Comparison of ENCODE assay signal across 12 cellular contexts in genomic region chr2:85258194-85258605, GRCh38.
DNase-seq lines count a peak whose midpoint lies in the region; TF ChIP-seq lines count a peak whose summit lies in the region.
"Had no signal": no experiment of that assay in that cellular context is flagged by ENCODE, and none has a peak within 500 bp of the region (broad histone marks: within the 10 kb centered on the region; RNA-seq: fewer than 3 reads in every experiment).

No MANE protein-coding gene starts in this region.

- in situ Hi-C loops in transverse colon (cut with MboI; ENCODE audit: low pct_ligation_motif_present in 1 of 4, low pct_unique_long_range_greater_than_20kb in 1 of 4, low sequenced_read_pairs in 3 of 4), result no loop called here

- WGBS in esophagus, 2 donors, result 65 to 71% methylated on average over 6 of the region's 6 CpGs
- WGBS in transverse colon (ENCODE audit: low coverage in 1 of 2), 2 donors, result 74% methylated on average over 6 of the region's 6 CpGs; no CpG with 5 or more reads in 1 of the 2 donors

- H3K79me2 ChIP-seq in osteoblast (ENCODE audit: insufficient read depth, low read length), result peaks cover 38% of the 10 kb centered on the region

- intact Hi-C loops in transverse colon (cut with DNase I; ENCODE audit: low total_unique reads), result no loop called here

- H3K4me2 ChIP-seq in osteoblast (ENCODE audit: insufficient read depth, low read length), result peak overlapping the region; percentile 41

- TF ChIP-seq CTCF in osteoblast (IDR thresholded peaks at IDR 0.05; ENCODE audit: extremely low read depth, low read depth, low read length), result no peak
- TF ChIP-seq CTCF in transverse colon (IDR thresholded peaks at IDR 0.05), result no peak

- TF ChIP-seq POLR2A in transverse colon (IDR thresholded peaks at IDR 0.05), result no peak

- H3K4me1 ChIP-seq in esophagus (ENCODE audit: control insufficient read depth in 2 of 2, insufficient read depth in 2 of 2, low read length in 1 of 2) (peaks cover 4 to 16% of the 10 kb centered on the region in 2 donors), osteoblast (ENCODE audit: insufficient read depth, low read length) (peaks cover 49% of the 10 kb centered on the region), transverse colon (peaks cover 5 to 31% (median 12%) of the 10 kb centered on the region in 4 donors)

- H3K27me3 ChIP-seq in esophagus (ENCODE audit: control insufficient read depth in 1 of 2, insufficient read depth in 2 of 2, low read length in 2 of 2) (no peaks in the 10 kb centered on the region), osteoblast (ENCODE audit: insufficient read depth, low read length) (no peaks in the 10 kb centered on the region), transverse colon (no peaks in the 10 kb centered on the region)

- H3K9me3 ChIP-seq in esophagus (ENCODE audit: control insufficient read depth in 2 of 2, insufficient read depth in 1 of 2, low read depth in 1 of 2, low read length in 1 of 2) (no peaks in the 10 kb centered on the region), osteoblast (ENCODE audit: low read depth, low read length) (no peaks in the 10 kb centered on the region), transverse colon (no peaks in the 10 kb centered on the region)

- DNase-seq in RPMI7951 (ENCODE audit: low read depth) (peak; percentile 83), osteoblast (ENCODE audit: insufficient read length, low spot score, missing footprints) (peak; percentile 69), transverse colon (no peak), C1 segment of cervical spinal cord (lab: John Stamatoyannopoulos, UW) (no peak), SHP77 (lab: John Stamatoyannopoulos, UW) (no peak), T-helper 9 cell (no peak)
- DNase-seq in effector CD4-positive, alpha-beta T cell, result no peak
- DNase-seq: activated CD4-positive, alpha-beta T cell treated with anti-CD3 and anti-CD28 coated beads for 48 hours; hypothalamus; mammary epithelial cell; T-helper 1 cell had no signal

- H4K20me1 ChIP-seq in osteoblast (ENCODE audit: insufficient read depth, low read length), result no peaks in the 10 kb centered on the region

- H2AFZ ChIP-seq in osteoblast (ENCODE audit: low read length), result peak overlapping the region; percentile 10

- no peak for TF ChIP-seq EP300 in transverse colon (IDR thresholded peaks at IDR 0.05; ENCODE audit: low read depth)

- no peak overlapping the region for H3K4me3 ChIP-seq in esophagus (ENCODE audit: low read depth in 1 of 2, low read length in 2 of 2)
- H3K4me3 ChIP-seq in osteoblast (ENCODE audit: insufficient read depth, low read length), result no peak overlapping the region
- H3K4me3 ChIP-seq in transverse colon, result no peak overlapping the region

- peak overlapping the region; percentile 16 to 69 for H3K27ac ChIP-seq in esophagus (ENCODE audit: low read depth in 2 of 2, low read length in 1 of 2)
- peak overlapping the region; percentile 26 for H3K27ac ChIP-seq in osteoblast (ENCODE audit: low read depth, low read length)
- H3K27ac ChIP-seq in transverse colon, result peak overlapping the region; percentile 14 to 55 (median 40)

- H3K36me3 ChIP-seq in esophagus (ENCODE audit: control insufficient read depth in 2 of 2, insufficient read depth in 2 of 2, low read length in 1 of 2) (no peaks in the 10 kb centered on the region), osteoblast (ENCODE audit: insufficient read depth, low read length) (no peaks in the 10 kb centered on the region), transverse colon (no peaks in the 10 kb centered on the region)

Comparison
In these comparisons a context has a peak if more than half of its experiments do, and no peak if none do; other contexts are left out.
1. DNase-seq: peak in RPMI7951 (single experiment) and osteoblast (single experiment); none in transverse colon (single experiment), effector CD4-positive, alpha-beta T cell (single experiment), C1 segment of cervical spinal cord (0 of 14), SHP77 (0 of 2) and T-helper 9 cell (single experiment).
2. Peak in every context shown above with its lines, with median percentiles within 50 percentile points of each other: H3K27ac ChIP-seq.